16 cellular contexts compared by ENCODE assay signal in the genomic region with DNA sequence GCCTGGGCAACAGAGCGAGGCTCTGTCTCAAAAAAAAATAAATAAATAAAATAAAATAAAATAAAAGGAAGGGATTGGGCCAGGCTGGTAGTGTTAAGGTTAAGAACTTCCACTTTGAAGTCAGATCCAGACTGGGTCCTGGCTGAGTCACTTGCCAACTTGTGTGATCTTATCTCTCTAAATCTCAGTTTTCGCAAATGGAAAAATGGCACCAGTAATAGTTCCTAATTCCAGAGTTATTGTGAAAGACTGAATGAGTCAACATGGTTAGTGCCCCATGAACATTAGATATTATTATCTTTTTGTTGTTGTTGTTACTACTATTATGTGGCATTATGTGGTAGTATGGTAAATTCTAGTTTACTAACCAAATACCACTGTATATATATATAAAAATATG.
A peak's percentile ranks its signal among the peaks of the same experiment; 100 is the strongest.
DNase-seq lines count a peak whose midpoint lies in the region; TF ChIP-seq lines count a peak whose summit lies in the region.
"Had no signal": no experiment of that assay in that cellular context is flagged by ENCODE, and none has a peak within 500 bp of the region (broad histone marks: within the 10 kb centered on the region; RNA-seq: fewer than 3 reads in every experiment).

No MANE protein-coding gene starts in this region.

- DNase-seq in AG10803 (ENCODE audit: low read depth) (peak; percentile 23), HS-5 (ENCODE audit: low read depth) (peak; percentile 23), amniotic epithelial cell (ENCODE audit: low read depth) (peak; percentile 83), foreskin fibroblast (peak; percentile 42 to 51), DMS 273 treated with DMSO at 0.1 percent for 48 hours (lab: John Stamatoyannopoulos, UW) (no peak), dedifferentiated amniotic fluid mesenchymal stem cell (ENCODE audit: extremely low spot score) (no peak), mesenteric fat pad (ENCODE audit: low spot score) (no peak), GM13976 (ENCODE audit: low spot score) (no peak)
- DNase-seq: activated CD8-positive, alpha-beta T cell treated with anti-CD3 and anti-CD28 coated beads for 36 hours; Caco-2; GF-D8; hippocampal formation; left cardiac atrium; NCI-H187 treated with DMSO at 0.1 percent for 48 hours; NCI-H524 treated with DMSO at 0.1 percent for 48 hours had no signal

- H3K4me3 ChIP-seq in AG10803 (ENCODE audit: low read length) = no peak overlapping the region
- no peak overlapping the region for H3K4me3 ChIP-seq in foreskin fibroblast (ENCODE audit: low read depth in 1 of 2, low read length in 2 of 2)
- H3K4me3 ChIP-seq: SK-N-MC had no signal

- in situ Hi-C loops in GM13976 (cut with MboI; ENCODE audit: low sequenced_read_pairs, unreplicated experiment) = no loop called here

- TF ChIP-seq CTCF in AG10803 (conservative IDR thresholded peaks at IDR 0.05; ENCODE audit: low read length) (no peak), foreskin fibroblast (IDR thresholded peaks at IDR 0.05; ENCODE audit: low read depth, low read length) (no peak), GM13976 (IDR thresholded peaks at IDR 0.05; ENCODE audit: borderline replicate concordance, control extremely low read depth, extremely low read depth, insufficient read depth, missing control alignments) (no peak)

Comparison
In these comparisons a context has a peak if more than half of its experiments do, and no peak if none do; other contexts are left out.
1. DNase-seq: peak in AG10803 (single experiment), HS-5 (single experiment), amniotic epithelial cell (single experiment) and foreskin fibroblast (2 of 2); none in DMS 273 treated with DMSO at 0.1 percent for 48 hours (single experiment), dedifferentiated amniotic fluid mesenchymal stem cell (single experiment), mesenteric fat pad (single experiment) and GM13976 (single experiment).